In the genomic region with DNA sequence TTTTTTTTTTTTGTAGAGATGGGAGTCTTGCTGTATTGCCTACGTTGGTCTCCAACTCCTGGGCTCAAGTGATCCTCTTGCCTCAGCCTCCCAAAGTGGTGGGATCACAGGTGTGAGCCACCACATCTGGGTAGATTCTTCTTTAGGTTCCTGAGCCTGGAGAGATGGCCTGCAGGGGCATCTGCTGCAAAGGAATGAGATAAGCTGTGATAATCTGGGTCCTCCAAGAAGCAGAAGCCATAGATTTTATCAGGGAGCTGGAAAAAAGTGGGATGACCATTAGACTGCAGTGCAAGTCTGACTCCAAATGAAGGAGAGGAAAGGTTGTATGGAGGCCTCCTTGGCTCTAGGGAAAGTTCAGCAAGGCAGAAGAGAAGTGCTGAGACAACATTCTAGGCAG, we compare ENCODE assay signal across 2 cellular contexts.
A peak's percentile ranks its signal among the peaks of the same experiment; 100 is the strongest.
TF ChIP-seq lines count a peak whose summit lies in the region.

No MANE protein-coding gene starts in this region.

TF ChIP-seq in IMR-90, 13 proteins besides CTCF, POLR2A, EP300 and RAD21:
- TF ChIP-seq USF2 (IDR thresholded peaks at IDR 0.05; ENCODE audit: low read depth, low read length): no peak
- no peak for TF ChIP-seq MAZ (IDR thresholded peaks at IDR 0.05; ENCODE audit: borderline replicate concordance, low read depth, low read length)
- no peak for TF ChIP-seq MXI1 (IDR thresholded peaks at IDR 0.05; ENCODE audit: borderline replicate concordance, low read depth, low read length)
- TF ChIP-seq NFE2L2 (IDR thresholded peaks at IDR 0.05; ENCODE audit: low read depth, low read length): no peak
- no peak for TF ChIP-seq MAFK (IDR thresholded peaks at IDR 0.05; ENCODE audit: low read depth, low read length)
- no peak for TF ChIP-seq BHLHE40 (IDR thresholded peaks at IDR 0.05; ENCODE audit: low read depth, low read length)
- no peak for TF ChIP-seq FOS (IDR thresholded peaks at IDR 0.05; ENCODE audit: low read depth, low read length)
- TF ChIP-seq, protein P1, sequence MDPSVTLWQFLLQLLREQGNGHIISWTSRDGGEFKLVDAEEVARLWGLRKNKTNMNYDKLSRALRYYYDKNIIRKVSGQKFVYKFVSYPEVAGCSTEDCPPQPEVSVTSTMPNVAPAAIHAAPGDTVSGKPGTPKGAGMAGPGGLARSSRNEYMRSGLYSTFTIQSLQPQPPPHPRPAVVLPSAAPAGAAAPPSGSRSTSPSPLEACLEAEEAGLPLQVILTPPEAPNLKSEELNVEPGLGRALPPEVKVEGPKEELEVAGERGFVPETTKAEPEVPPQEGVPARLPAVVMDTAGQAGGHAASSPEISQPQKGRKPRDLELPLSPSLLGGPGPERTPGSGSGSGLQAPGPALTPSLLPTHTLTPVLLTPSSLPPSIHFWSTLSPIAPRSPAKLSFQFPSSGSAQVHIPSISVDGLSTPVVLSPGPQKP (IDR thresholded peaks at IDR 0.05; ENCODE audit: borderline replicate concordance, low read depth, low read length): no peak
- TF ChIP-seq SMC3 (IDR thresholded peaks at IDR 0.05; ENCODE audit: low read depth, low read length): no peak
- TF ChIP-seq CHD1 (IDR thresholded peaks at IDR 0.05; ENCODE audit: low read depth, low read length): no peak
- TF ChIP-seq RFX5 (IDR thresholded peaks at IDR 0.05; ENCODE audit: low read depth, low read length): no peak
- no peak for TF ChIP-seq CEBPB (IDR thresholded peaks at IDR 0.05; ENCODE audit: low read depth, low read length)
- no peak for TF ChIP-seq RCOR1 (IDR thresholded peaks at IDR 0.05; ENCODE audit: insufficient replicate concordance, low read length)

TF ChIP-seq in K562, 482 proteins besides CTCF, POLR2A, EP300 and RAD21:
- TF ChIP-seq MTA1 (IDR thresholded peaks at IDR 0.05; ENCODE audit: borderline replicate concordance): no peak
- 0 out of 2 replicates have a peak, but pooled peaks have one; percentile 23 for TF ChIP-seq PML (IDR thresholded peaks at IDR 0.05; ENCODE audit: low read length)
- TF ChIP-seq CREB3L1 (IDR thresholded peaks at IDR 0.05; ENCODE audit: borderline replicate concordance, low read depth): no peak
- TF ChIP-seq ZNF696 (CRISPR knock-in tag; conservative IDR thresholded peaks at IDR 0.05): no peak
- TF ChIP-seq, protein P2, sequence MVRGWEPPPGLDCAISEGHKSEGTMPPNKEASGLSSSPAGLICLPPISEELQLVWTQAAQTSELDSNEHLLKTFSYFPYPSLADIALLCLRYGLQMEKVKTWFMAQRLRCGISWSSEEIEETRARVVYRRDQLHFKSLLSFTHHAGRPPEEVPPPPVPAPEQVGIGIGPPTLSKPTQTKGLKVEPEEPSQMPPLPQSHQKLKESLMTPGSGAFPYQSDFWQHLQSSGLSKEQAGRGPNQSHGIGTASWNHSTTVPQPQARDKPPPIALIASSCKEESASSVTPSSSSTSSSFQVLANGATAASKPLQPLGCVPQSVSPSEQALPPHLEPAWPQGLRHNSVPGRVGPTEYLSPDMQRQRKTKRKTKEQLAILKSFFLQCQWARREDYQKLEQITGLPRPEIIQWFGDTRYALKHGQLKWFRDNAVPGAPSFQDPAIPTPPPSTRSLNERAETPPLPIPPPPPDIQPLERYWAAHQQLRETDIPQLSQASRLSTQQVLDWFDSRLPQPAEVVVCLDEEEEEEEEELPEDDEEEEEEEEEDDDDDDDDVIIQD (CRISPR knock-in tag; IDR thresholded peaks at IDR 0.05): no peak
- peak; percentile 31; the same call in 1 of the 2 replicates for TF ChIP-seq TAL1 (IDR thresholded peaks at IDR 0.05)
- no peak for TF ChIP-seq CXXC5 (CRISPR knock-in tag; IDR thresholded peaks at IDR 0.05)
- TF ChIP-seq NEUROD1 (IDR thresholded peaks at IDR 0.05; ENCODE audit: borderline replicate concordance, low read depth, low read length, partially characterized antibody): no peak
- no peak for TF ChIP-seq ZBTB12 (CRISPR knock-in tag; IDR thresholded peaks at IDR 0.05)
- TF ChIP-seq ADNP (tag; IDR thresholded peaks at IDR 0.05): peak; percentile 66; the same call in 1 of the 2 replicates
- no peak for TF ChIP-seq ZFP36 (IDR thresholded peaks at IDR 0.05; ENCODE audit: low read depth, low read length, partially characterized antibody)
- no peak for TF ChIP-seq MBD1 (CRISPR knock-in tag; IDR thresholded peaks at IDR 0.05)
- TF ChIP-seq GATAD2A (IDR thresholded peaks at IDR 0.05): no peak
- TF ChIP-seq BCOR (IDR thresholded peaks at IDR 0.05): 0 out of 2 replicates have a peak, but pooled peaks have one; percentile 11
- TF ChIP-seq PTTG1 (tag; IDR thresholded peaks at IDR 0.05; ENCODE audit: low read depth): no peak
- peak; percentile 20; the same call in 1 of the 2 replicates for TF ChIP-seq POLR2AphosphoS5 (IDR thresholded peaks at IDR 0.05; ENCODE audit: control insufficient read depth, insufficient read depth, low read depth, low read length)
- TF ChIP-seq ZBTB33 (CRISPR knock-in tag; IDR thresholded peaks at IDR 0.05): no peak
- 0 out of 4 replicates have a peak, but pooled peaks of 1 of the 2 experiments have one; percentile 12 for TF ChIP-seq TRIM24 (IDR thresholded peaks at IDR 0.05)
- TF ChIP-seq CBFA2T2 (conservative IDR thresholded peaks at IDR 0.05): 0 out of 2 replicates have a peak, but pooled peaks have one; percentile 29
- peak; percentile 64 for TF ChIP-seq CBFA2T3 (IDR thresholded peaks at IDR 0.05)
- TF ChIP-seq ZNF431 (CRISPR knock-in tag; IDR thresholded peaks at IDR 0.05): no peak
- TF ChIP-seq TEAD4 (IDR thresholded peaks at IDR 0.05; ENCODE audit: low read length): peak; percentile 48; the same call in 1 of the 2 replicates
- TF ChIP-seq TEAD4 (CRISPR knock-in tag; IDR thresholded peaks at IDR 0.05; ENCODE audit: borderline replicate concordance): no peak
- TF ChIP-seq, protein P3, sequence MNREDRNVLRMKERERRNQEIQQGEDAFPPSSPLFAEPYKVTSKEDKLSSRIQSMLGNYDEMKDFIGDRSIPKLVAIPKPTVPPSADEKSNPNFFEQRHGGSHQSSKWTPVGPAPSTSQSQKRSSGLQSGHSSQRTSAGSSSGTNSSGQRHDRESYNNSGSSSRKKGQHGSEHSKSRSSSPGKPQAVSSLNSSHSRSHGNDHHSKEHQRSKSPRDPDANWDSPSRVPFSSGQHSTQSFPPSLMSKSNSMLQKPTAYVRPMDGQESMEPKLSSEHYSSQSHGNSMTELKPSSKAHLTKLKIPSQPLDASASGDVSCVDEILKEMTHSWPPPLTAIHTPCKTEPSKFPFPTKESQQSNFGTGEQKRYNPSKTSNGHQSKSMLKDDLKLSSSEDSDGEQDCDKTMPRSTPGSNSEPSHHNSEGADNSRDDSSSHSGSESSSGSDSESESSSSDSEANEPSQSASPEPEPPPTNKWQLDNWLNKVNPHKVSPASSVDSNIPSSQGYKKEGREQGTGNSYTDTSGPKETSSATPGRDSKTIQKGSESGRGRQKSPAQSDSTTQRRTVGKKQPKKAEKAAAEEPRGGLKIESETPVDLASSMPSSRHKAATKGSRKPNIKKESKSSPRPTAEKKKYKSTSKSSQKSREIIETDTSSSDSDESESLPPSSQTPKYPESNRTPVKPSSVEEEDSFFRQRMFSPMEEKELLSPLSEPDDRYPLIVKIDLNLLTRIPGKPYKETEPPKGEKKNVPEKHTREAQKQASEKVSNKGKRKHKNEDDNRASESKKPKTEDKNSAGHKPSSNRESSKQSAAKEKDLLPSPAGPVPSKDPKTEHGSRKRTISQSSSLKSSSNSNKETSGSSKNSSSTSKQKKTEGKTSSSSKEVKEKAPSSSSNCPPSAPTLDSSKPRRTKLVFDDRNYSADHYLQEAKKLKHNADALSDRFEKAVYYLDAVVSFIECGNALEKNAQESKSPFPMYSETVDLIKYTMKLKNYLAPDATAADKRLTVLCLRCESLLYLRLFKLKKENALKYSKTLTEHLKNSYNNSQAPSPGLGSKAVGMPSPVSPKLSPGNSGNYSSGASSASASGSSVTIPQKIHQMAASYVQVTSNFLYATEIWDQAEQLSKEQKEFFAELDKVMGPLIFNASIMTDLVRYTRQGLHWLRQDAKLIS (CRISPR knock-in tag; IDR thresholded peaks at IDR 0.05): 0 out of 2 replicates have a peak, but pooled peaks have one; percentile 6
- TF ChIP-seq, protein P4, sequence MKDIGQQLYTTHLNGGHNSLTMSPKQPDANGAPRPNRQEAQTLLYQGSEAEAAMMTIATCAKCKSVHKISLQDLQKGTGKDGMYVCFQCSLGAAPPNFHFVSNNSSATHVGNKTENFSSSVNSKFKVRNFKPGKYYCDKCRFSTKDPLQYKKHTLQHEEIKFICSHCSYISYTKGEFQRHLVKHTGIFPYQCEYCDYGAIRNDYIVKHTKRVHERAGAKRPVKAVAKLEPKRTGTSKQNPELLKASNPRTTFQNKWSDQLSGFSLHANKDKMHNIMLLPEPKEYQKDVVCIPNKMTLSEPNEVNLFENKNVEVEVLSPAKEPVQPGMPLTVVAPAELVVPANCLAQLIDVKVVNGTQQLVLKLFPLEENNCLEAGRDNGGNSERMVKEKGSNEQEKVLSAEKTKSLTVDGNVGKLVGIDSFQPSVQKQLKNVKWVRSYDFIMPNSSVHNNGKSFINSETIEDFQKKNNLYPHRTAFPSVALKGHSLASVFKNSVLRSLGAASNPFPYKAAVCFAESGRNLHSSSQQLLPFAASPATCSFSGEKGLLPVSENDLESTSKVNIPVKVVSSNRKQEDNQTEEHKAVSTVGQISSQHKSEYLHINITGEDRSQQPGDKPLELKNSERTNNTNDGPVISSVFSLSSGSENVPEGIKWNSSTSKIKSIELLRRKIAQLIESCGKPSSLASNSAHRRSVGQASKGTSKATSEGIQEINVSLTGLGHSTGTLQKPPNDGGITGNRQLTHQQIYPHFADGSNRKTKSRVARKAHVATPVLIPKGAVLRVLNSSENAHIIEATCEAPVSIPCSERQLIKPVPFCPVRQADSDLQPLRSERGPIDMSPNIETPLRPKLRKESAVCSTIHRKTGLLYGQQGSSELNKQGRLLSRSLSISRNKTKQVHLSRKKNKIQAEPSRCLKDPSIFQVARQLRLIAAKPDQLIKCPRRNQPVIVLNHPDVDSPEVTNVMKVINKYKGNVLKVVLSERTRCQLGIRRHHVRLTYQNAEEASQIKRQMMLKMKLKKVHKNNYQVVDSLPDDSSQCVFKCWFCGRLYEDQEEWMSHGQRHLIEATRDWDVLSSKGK (CRISPR knock-in tag; IDR thresholded peaks at IDR 0.05): no peak
- peak; percentile 13; the same call in 1 of the 2 replicates for TF ChIP-seq ARID1B (IDR thresholded peaks at IDR 0.05)
- 0 out of 2 replicates have a peak, but pooled peaks have one; percentile 18 for TF ChIP-seq NCOR1 (IDR thresholded peaks at IDR 0.05)
- no peak for TF ChIP-seq RCOR1 (IDR thresholded peaks at IDR 0.05; ENCODE audit: borderline replicate concordance in 1 of 2, low read depth in 2 of 2, low read length in 2 of 2)
